In genomic region chr5:88912743-88913142, GRCh38 we compare ENCODE assay signal across 5 cellular contexts. TPM values are rescaled to one million over a fixed set of nuclear protein-coding genes. Genes with fewer than 3 reads are reported as not detected.
A peak's percentile ranks its signal among the peaks of the same experiment; 100 is the strongest.
DNase-seq lines count a peak whose midpoint lies in the region; ATAC-seq, FAIRE-seq and TF ChIP-seq lines count a peak whose summit lies in the region.
"Not testable (repeated sequence)": the region's sequence is repeated elsewhere in the genome, so short reads cannot be mapped to it uniquely, and the experiment has no call there.

No MANE protein-coding gene starts in this region.

- dilution Hi-C loops in keratinocyte (cut with MboI; ENCODE audit: extremely low pct_ligation_motif_present, low sequenced_read_pairs): not testable (repeated sequence)

- not testable (repeated sequence) for H3K4me3 ChIP-seq in keratinocyte (ENCODE audit: control insufficient read depth in 2 of 3, extremely low read depth in 1 of 3, insufficient read depth in 2 of 3, low read depth in 1 of 3, low read length in 3 of 3)

- H3K4me1 Mint-ChIP-seq in naive B cell: not testable (repeated sequence)

- FAIRE-seq in D721Med (lab: Jason Lieb, UNC): peak; percentile 69
- FAIRE-seq in GM18507 (lab: Jason Lieb, UNC): peak; percentile 18
- peak; percentile 89 for FAIRE-seq in GM19239 (lab: Jason Lieb, UNC)
- peak; percentile 23 for FAIRE-seq in keratinocyte (lab: Jason Lieb, UNC)

- H3K27me3 Mint-ChIP-seq in naive B cell: not testable (repeated sequence)

- H3K36me3 ChIP-seq in keratinocyte (ENCODE audit: control insufficient read depth in 2 of 2, extremely low read depth in 1 of 2, insufficient read depth in 2 of 2, low read length in 2 of 2): not testable (repeated sequence)

- DNase-seq in D721Med (ENCODE audit: insufficient read length, low spot score); GM18507 (ENCODE audit: extremely low spot score, insufficient read length, low read depth); GM19239 (ENCODE audit: insufficient read length, low spot score); keratinocyte (ENCODE audit: low read depth, low spot score); naive B cell: not testable (repeated sequence)

- not testable (repeated sequence) for H3K36me3 Mint-ChIP-seq in naive B cell

- peak overlapping the region in 1 of 8 donors; percentile 6 for H3K4me3 Mint-ChIP-seq in naive B cell

- not testable (repeated sequence) for H3K79me2 ChIP-seq in keratinocyte (ENCODE audit: control insufficient read depth, insufficient read depth, low read length)

- H3K4me1 ChIP-seq in keratinocyte (ENCODE audit: control insufficient read depth, extremely low read depth, insufficient read depth, low read length): not testable (repeated sequence)

- H3K27ac ChIP-seq in keratinocyte (ENCODE audit: control insufficient read depth, insufficient read depth, low read length): not testable (repeated sequence)

- H3K9me3 Mint-ChIP-seq in naive B cell: not testable (repeated sequence)

- not testable (repeated sequence) for H4K20me1 ChIP-seq in keratinocyte (ENCODE audit: control insufficient read depth, extremely low read depth, insufficient read depth, low read length)

- ATAC-seq in naive B cell (ENCODE audit: low read depth in 2 of 2): peak; percentile 47 to 68

- peak overlapping the region in 1 of 6 donors; percentile 13 for H3K27ac Mint-ChIP-seq in naive B cell

- H3K4me2 ChIP-seq in keratinocyte (ENCODE audit: control insufficient read depth, extremely low read depth, insufficient read depth, low read depth, low read length): not testable (repeated sequence)

- not testable (repeated sequence) for H3K9ac ChIP-seq in keratinocyte (ENCODE audit: control insufficient read depth, extremely low read depth, insufficient read depth, low read length)

- H3K9me3 ChIP-seq in keratinocyte (ENCODE audit: control insufficient read depth, low read depth, low read length): not testable (repeated sequence)

- H3K27me3 ChIP-seq in keratinocyte (ENCODE audit: control insufficient read depth, extremely low read depth, insufficient read depth, low read length): not testable (repeated sequence)

- H3K9me1 ChIP-seq in keratinocyte (ENCODE audit: control insufficient read depth, extremely low read depth, insufficient read depth, low read length): not testable (repeated sequence)

- not testable (repeated sequence) for H2AFZ ChIP-seq in keratinocyte (ENCODE audit: control insufficient read depth, low read length)

- not testable (repeated sequence) for TF ChIP-seq CTCF in D721Med (IDR thresholded peaks at IDR 0.05; ENCODE audit: insufficient read depth, missing control alignments); keratinocyte (optimal IDR thresholded peaks at IDR 0.05 in 1 of 3, IDR thresholded peaks at IDR 0.05 in 1 of 3, conservative IDR thresholded peaks at IDR 0.05 in 1 of 3; ENCODE audit: extremely low read depth in 1 of 3, insufficient read depth in 2 of 3, low read length in 3 of 3)

RNA-seq across cellular contexts. Expression of gene MEF2C, which starts 29.8 kb away (rescaled TPM):
- polyA plus RNA-seq in keratinocyte: 0.07 to 0.13 TPM (median 0.10 TPM) in 3 replicates
- polyA plus RNA-seq in keratinocyte (2011; ENCODE audit: low read depth): not detected
- 0.16 and 0.21 TPM in 2 replicates for polyA plus RNA-seq in keratinocyte (2011; cell fraction: cytosol; rRNA removed)
- polyA plus RNA-seq in keratinocyte (2011; cell fraction: nucleus; rRNA removed): 0.10 and 0.19 TPM in 2 replicates
- polyA plus RNA-seq in keratinocyte (2012; ENCODE audit: low replicate concordance): 0.06 and 0.52 TPM in 2 replicates
- polyA minus RNA-seq in keratinocyte: 0.70 to 3.1 TPM (median 2.1 TPM) in 3 replicates
- not detected for polyA minus RNA-seq in keratinocyte (2011; cell fraction: cytosol; rRNA and poly(A)+ RNA removed)
- polyA minus RNA-seq in keratinocyte (2011; cell fraction: nucleus; rRNA and poly(A)+ RNA removed): 0.42 and 0.47 TPM in 2 replicates
- polyA plus RNA-seq in naive B cell (ENCODE audit: low read depth in 6 of 6): 100 to 1,000 TPM; 402 to 547 (median 433) TPM

Comparison
In these comparisons a context has a peak if more than half of its experiments do, and no peak if none do; other contexts are left out.
1. RNA of gene MEF2C, which starts 29.8 kb away (polyA plus RNA-seq): 402 to 547 TPM in naive B cell; 0.06 to 0.52 TPM in keratinocyte; every median in the first group is over 100 times any median in the second.